In genomic region chr3:36814776-36815175, GRCh38 we compare ENCODE assay signal across 17 cellular contexts. TPM values are rescaled to one million over a fixed set of nuclear protein-coding genes. Genes with fewer than 3 reads are reported as not detected.
DNase-seq lines count a peak whose midpoint lies in the region; ATAC-seq and TF ChIP-seq lines count a peak whose summit lies in the region.
"Had no signal": no experiment of that assay in that cellular context is flagged by ENCODE, and none has a peak within 500 bp of the region (broad histone marks: within the 10 kb centered on the region; RNA-seq: fewer than 3 reads in every experiment).

No MANE protein-coding gene starts in this region.

- H3K4me3 ChIP-seq in DND-41 (ENCODE audit: low read depth in 1 of 2, low read length in 2 of 2) (no peak overlapping the region), HFF-Myc (replicated peaks; ENCODE audit: low read depth, low read length) (no peak overlapping the region), kidney epithelial cell (ENCODE audit: low read depth, low read length) (no peak overlapping the region)
- H3K4me3 ChIP-seq: BLaER1, colonic mucosa, SK-N-MC had no signal

- H3K4me2 ChIP-seq in DND-41 (ENCODE audit: insufficient read depth, low read length): no peak overlapping the region
- H3K4me2 ChIP-seq: BLaER1 had no signal

- H3K27me3 ChIP-seq in DND-41 (ENCODE audit: insufficient read depth, low read length, poor library complexity) (no peaks in the 10 kb centered on the region), kidney epithelial cell (ENCODE audit: control insufficient read depth, insufficient read depth, low read length) (peaks cover 2% of the 10 kb centered on the region)
- H3K27me3 ChIP-seq: BLaER1, colonic mucosa had no signal

- TF ChIP-seq CTCF in DND-41 (IDR thresholded peaks at IDR 0.05; ENCODE audit: borderline replicate concordance, extremely low read depth, low read length, poor library complexity, severe bottlenecking): peak; percentile 38
- peak; percentile 20 for TF ChIP-seq CTCF in HFF-Myc (IDR thresholded peaks at IDR 0.05; ENCODE audit: low read depth, low read length, missing control alignments)
- TF ChIP-seq CTCF in WTC11 (IDR thresholded peaks at IDR 0.05): 0 out of 2 replicates have a peak, but pooled peaks have one; percentile 31
- peak; percentile 3 for TF ChIP-seq CTCF in kidney epithelial cell (IDR thresholded peaks at IDR 0.05; ENCODE audit: insufficient read depth, low read length, poor library complexity, severe bottlenecking)

- no peak for DNase-seq in DND-41
- no peak for DNase-seq in HFF-Myc (ENCODE audit: extremely low read depth, low read depth)
- DNase-seq in WTC11 (ENCODE audit: low spot score): no peak
- DNase-seq in kidney epithelial cell (ENCODE audit: low read depth): no peak
- no peak for DNase-seq in mesenteric fat pad (ENCODE audit: low spot score)
- no peak for DNase-seq in amygdala (lab: John Stamatoyannopoulos, UW)
- DNase-seq: activated CD4-positive, CD25-positive, alpha-beta regulatory T cell; colonic mucosa; foreskin melanocyte; NCI-H2081 treated with DMSO at 0.1 percent for 48 hours; stimulated activated CD4-positive, alpha-beta T cell treated with anti-CD3 and anti-CD28 coated beads, Interleukin-2, amount 100 ng/mL, for 48 hours had no signal

- ATAC-seq in DND-41 (ENCODE audit: insufficient read depth, low read depth) (0 out of 3 replicates have a peak, but pooled peaks have one; percentile 54), WTC11 (peak; percentile 86), GM19467 (IDR thresholded peaks at IDR 0.05; ENCODE audit: unreplicated experiment) (no peak), GM18870 (IDR thresholded peaks at IDR 0.05; ENCODE audit: unreplicated experiment) (no peak)
- ATAC-seq: stimulated activated memory B cell treated with anti-CD40 and anti-IgM and Interleukin-4, amounts not matched to agents 10 μg/mL and 1 μg/mL and 100 μg/mL, for 72 hours had no signal

- H3K4me3 Mint-ChIP-seq in WTC11: no peak overlapping the region
- H3K4me3 Mint-ChIP-seq: stimulated activated memory B cell treated with anti-CD40 and anti-IgM and Interleukin-4, amounts not matched to agents 10 μg/mL and 1 μg/mL and 100 μg/mL, for 72 hours had no signal

- H3K9me3 Mint-ChIP-seq in WTC11: no peaks in the 10 kb centered on the region
- H3K9me3 Mint-ChIP-seq: stimulated activated memory B cell treated with anti-CD40 and anti-IgM and Interleukin-4, amounts not matched to agents 10 μg/mL and 1 μg/mL and 100 μg/mL, for 72 hours had no signal

- H3K9ac ChIP-seq in DND-41 (ENCODE audit: low read depth, low read length): no peak overlapping the region
- H3K9ac ChIP-seq: BLaER1 had no signal

- H3K4me1 Mint-ChIP-seq in WTC11: peaks cover 5% of the 10 kb centered on the region; the same call in 1 of the 2 replicates
- H3K4me1 Mint-ChIP-seq: stimulated activated memory B cell treated with anti-CD40 and anti-IgM and Interleukin-4, amounts not matched to agents 10 μg/mL and 1 μg/mL and 100 μg/mL, for 72 hours had no signal

- POLR2A ChIA-PET in WTC11 (lab: Charles Lee): no interaction called here

- H4K20me1 ChIP-seq in DND-41 (ENCODE audit: insufficient read depth, low read length): no peaks in the 10 kb centered on the region
- H4K20me1 ChIP-seq: BLaER1 had no signal

- CTCF ChIA-PET in WTC11 (lab: Charles Lee): interaction anchor here (0.6 to 4.8 kb wide), 15 partner anchors 8 to 144 kb away, joined by 3 to 37 read pairs (median 5); no protein-coding TSS in a partner anchor

- H3K36me3 ChIP-seq in DND-41 (ENCODE audit: insufficient read depth, low read length) (no peaks in the 10 kb centered on the region), kidney epithelial cell (ENCODE audit: control insufficient read depth, insufficient read depth, low read length) (no peaks in the 10 kb centered on the region)
- H3K36me3 ChIP-seq: BLaER1, colonic mucosa had no signal

- no peak overlapping the region for H2AFZ ChIP-seq in DND-41 (ENCODE audit: low read depth, low read length)

- no peaks in the 10 kb centered on the region for H3K79me2 ChIP-seq in DND-41 (ENCODE audit: insufficient read depth, low read length)

- H3K27ac ChIP-seq in DND-41 (ENCODE audit: low read length): no peak overlapping the region
- H3K27ac ChIP-seq: BLaER1, colonic mucosa, SK-N-MC had no signal

- no peaks in the 10 kb centered on the region for H3K4me1 ChIP-seq in DND-41 (ENCODE audit: insufficient read depth, low read length)
- H3K4me1 ChIP-seq: BLaER1, colonic mucosa had no signal

- no peaks in the 10 kb centered on the region for H3K36me3 Mint-ChIP-seq in WTC11
- H3K36me3 Mint-ChIP-seq: stimulated activated memory B cell treated with anti-CD40 and anti-IgM and Interleukin-4, amounts not matched to agents 10 μg/mL and 1 μg/mL and 100 μg/mL, for 72 hours had no signal

- H3K27ac Mint-ChIP-seq in WTC11: no peak overlapping the region
- H3K27ac Mint-ChIP-seq: stimulated activated memory B cell treated with anti-CD40 and anti-IgM and Interleukin-4, amounts not matched to agents 10 μg/mL and 1 μg/mL and 100 μg/mL, for 72 hours had no signal

- no peaks in the 10 kb centered on the region for H3K27me3 Mint-ChIP-seq in WTC11 (ENCODE audit: low read depth)
- H3K27me3 Mint-ChIP-seq: stimulated activated memory B cell treated with anti-CD40 and anti-IgM and Interleukin-4, amounts not matched to agents 10 μg/mL and 1 μg/mL and 100 μg/mL, for 72 hours had no signal

- H3K9me3 ChIP-seq in DND-41 (ENCODE audit: insufficient read depth, low read length, severe bottlenecking): no peaks in the 10 kb centered on the region
- H3K9me3 ChIP-seq: BLaER1, colonic mucosa had no signal

TF ChIP-seq in WTC11, 78 proteins besides CTCF, POLR2A, EP300 and RAD21 (continues in another document):
- TF ChIP-seq ZBTB43 (CRISPR knock-in tag; IDR thresholded peaks at IDR 0.05) (no peak), JAZF1 (CRISPR knock-in tag; IDR thresholded peaks at IDR 0.05) (no peak), IRF1 (CRISPR knock-in tag; IDR thresholded peaks at IDR 0.05) (no peak), MYBL2 (CRISPR knock-in tag; IDR thresholded peaks at IDR 0.05) (no peak), SOX15 (CRISPR knock-in tag; IDR thresholded peaks at IDR 0.05) (no peak), GABPB1 (CRISPR knock-in tag; IDR thresholded peaks at IDR 0.05) (no peak), CREB1 (CRISPR knock-in tag; IDR thresholded peaks at IDR 0.05) (no peak)
- TF ChIP-seq, protein P1, sequence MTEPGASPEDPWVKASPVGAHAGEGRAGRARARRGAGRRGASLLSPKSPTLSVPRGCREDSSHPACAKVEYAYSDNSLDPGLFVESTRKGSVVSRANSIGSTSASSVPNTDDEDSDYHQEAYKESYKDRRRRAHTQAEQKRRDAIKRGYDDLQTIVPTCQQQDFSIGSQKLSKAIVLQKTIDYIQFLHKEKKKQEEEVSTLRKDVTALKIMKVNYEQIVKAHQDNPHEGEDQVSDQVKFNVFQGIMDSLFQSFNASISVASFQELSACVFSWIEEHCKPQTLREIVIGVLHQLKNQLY (CRISPR knock-in tag; IDR thresholded peaks at IDR 0.05): no peak
- TF ChIP-seq, protein P2, sequence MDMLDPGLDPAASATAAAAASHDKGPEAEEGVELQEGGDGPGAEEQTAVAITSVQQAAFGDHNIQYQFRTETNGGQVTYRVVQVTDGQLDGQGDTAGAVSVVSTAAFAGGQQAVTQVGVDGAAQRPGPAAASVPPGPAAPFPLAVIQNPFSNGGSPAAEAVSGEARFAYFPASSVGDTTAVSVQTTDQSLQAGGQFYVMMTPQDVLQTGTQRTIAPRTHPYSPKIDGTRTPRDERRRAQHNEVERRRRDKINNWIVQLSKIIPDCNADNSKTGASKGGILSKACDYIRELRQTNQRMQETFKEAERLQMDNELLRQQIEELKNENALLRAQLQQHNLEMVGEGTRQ (CRISPR knock-in tag; IDR thresholded peaks at IDR 0.05): no peak

RNA-seq across cellular contexts. Expression of gene DCLK3, which starts 50.4 kb away (rescaled TPM):
- total RNA-seq in WTC11 (2021): 0.44 to 0.94 TPM (median 0.55 TPM) in 3 replicates
- under 0.01 and 0.04 TPM in 2 replicates for total RNA-seq in kidney epithelial cell
- total RNA-seq in mesenteric fat pad: 0.16 TPM
- total RNA-seq: renal cortical epithelial cell had no signal

Comparison
In these comparisons a context has a peak if more than half of its experiments do, and no peak if none do; other contexts are left out.
1. ATAC-seq: peak in DND-41 (single experiment) and WTC11 (single experiment); none in GM19467 (single experiment) and GM18870 (single experiment).
2. Peak in every context shown above with its lines, with median percentiles within 50 percentile points of each other: CTCF ChIP-seq.